Comparison of ENCODE assay signal across 15 cellular contexts in the genomic region with DNA sequence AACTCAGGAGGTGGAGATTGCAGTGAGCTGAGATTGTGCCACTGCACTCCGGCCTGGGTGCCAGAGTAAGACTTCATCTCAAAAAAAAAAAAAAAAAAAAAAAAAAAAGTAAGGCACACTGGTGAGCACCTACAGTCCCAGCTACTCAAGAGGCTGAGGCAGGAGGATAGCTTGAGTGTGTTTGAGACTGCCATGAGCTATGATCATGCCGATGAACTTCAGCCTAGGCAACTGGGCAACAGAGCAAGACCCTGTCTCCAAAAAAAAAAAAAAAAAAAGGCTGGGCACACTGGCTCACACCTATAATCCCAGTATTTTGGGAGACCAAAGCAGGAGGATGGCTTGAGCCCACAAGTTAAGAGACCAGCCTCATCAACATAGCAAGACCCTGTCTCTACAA. TPM values are rescaled to one million over a fixed set of nuclear protein-coding genes. Genes with fewer than 3 reads are reported as not detected.
A peak's percentile ranks its signal among the peaks of the same experiment; 100 is the strongest.
DNase-seq lines count a peak whose midpoint lies in the region; ATAC-seq, FAIRE-seq and TF ChIP-seq lines count a peak whose summit lies in the region.
"Had no signal": no experiment of that assay in that cellular context is flagged by ENCODE, and none has a peak within 500 bp of the region (broad histone marks: within the 10 kb centered on the region; RNA-seq: fewer than 3 reads in every experiment).

No MANE protein-coding gene starts in this region.

- no peaks in the 10 kb centered on the region for H3K9me2 ChIP-seq in OCI-LY1 (ENCODE audit: low read depth, low read length)

- peaks cover 20% of the 10 kb centered on the region for H3K36me3 ChIP-seq in OCI-LY1 (ENCODE audit: insufficient read depth, low read length)
- peaks cover 20% of the 10 kb centered on the region; the same call in 2 of the 3 replicates for H3K36me3 ChIP-seq in K562 (ENCODE audit: control insufficient read depth, insufficient read depth, low read length)
- H3K36me3 ChIP-seq in vagina: no peaks in the 10 kb centered on the region

- no peak for FAIRE-seq in K562 (lab: Jason Lieb, UNC)

- H2AFZ ChIP-seq in OCI-LY1 (ENCODE audit: low read length) (no peak overlapping the region), K562 (ENCODE audit: low read depth, low read length) (no peak overlapping the region)

- H3K4me1 ChIP-seq in OCI-LY1 (ENCODE audit: insufficient read depth, low read length, severe bottlenecking): peaks cover 38% of the 10 kb centered on the region
- H3K4me1 ChIP-seq in K562 (replicated peaks in 1 of 2; ENCODE audit: control insufficient read depth in 2 of 2, insufficient read depth in 2 of 2, low read length in 2 of 2): no peaks in the 10 kb centered on the region; a peak in 2 of 5 replicates
- peaks cover 11% of the 10 kb centered on the region for H3K4me1 ChIP-seq in vagina

- H3K9me3 ChIP-seq in OCI-LY1 (ENCODE audit: low read length) (no peaks in the 10 kb centered on the region), K562 (replicated peaks; ENCODE audit: control insufficient read depth, insufficient read depth, low read depth, low read length) (no peaks in the 10 kb centered on the region; the same call in 1 of the 2 replicates), vagina (no peaks in the 10 kb centered on the region)

- TF ChIP-seq POLR2A in K562 (conservative IDR thresholded peaks at IDR 0.05) (no peak), vagina (IDR thresholded peaks at IDR 0.05) (no peak)

- H3K4me1 Mint-ChIP-seq in activated CD4-positive, alpha-beta memory T cell treated with anti-CD3 and anti-CD28 coated beads, Interleukin-2, amount 10 ng/mL, durations not matched to agents 7 days and 5 days: peaks cover 29% of the 10 kb centered on the region
- H3K4me1 Mint-ChIP-seq in activated CD4-positive, alpha-beta memory T cell treated with anti-CD3 and anti-CD28 coated beads for 36 hours (ENCODE audit: low read depth): peaks cover 28% of the 10 kb centered on the region
- H3K4me1 Mint-ChIP-seq in CD14-positive monocyte: peaks cover 9% of the 10 kb centered on the region
- H3K4me1 Mint-ChIP-seq: H9 had no signal

- H3K9ac ChIP-seq in OCI-LY1 (ENCODE audit: low read length) (no peak overlapping the region), K562 (ENCODE audit: insufficient read depth in 1 of 2, low read depth in 2 of 2, low read length in 2 of 2) (no peak overlapping the region)

- BruUV-seq in K562 (replicated peaks; lab: Mats Ljungman, UMichigan): no TSS peak

- TF ChIP-seq RAD21 in K562 (CRISPR knock-in tag; conservative IDR thresholded peaks at IDR 0.05 in 1 of 2, IDR thresholded peaks at IDR 0.05 in 1 of 2): no peak

- H3K9me3 Mint-ChIP-seq in activated CD4-positive, alpha-beta memory T cell treated with anti-CD3 and anti-CD28 coated beads, Interleukin-2, amount 10 ng/mL, durations not matched to agents 7 days and 5 days: no peaks in the 10 kb centered on the region
- no peaks in the 10 kb centered on the region for H3K9me3 Mint-ChIP-seq in activated CD4-positive, alpha-beta memory T cell treated with anti-CD3 and anti-CD28 coated beads for 36 hours
- peaks cover 2 to 3% (median 3%) of the 10 kb centered on the region in 7 donors for H3K9me3 Mint-ChIP-seq in CD14-positive monocyte

- no peaks in the 10 kb centered on the region for H3K27me3 Mint-ChIP-seq in activated CD4-positive, alpha-beta memory T cell treated with anti-CD3 and anti-CD28 coated beads, Interleukin-2, amount 10 ng/mL, durations not matched to agents 7 days and 5 days
- no peaks in the 10 kb centered on the region for H3K27me3 Mint-ChIP-seq in activated CD4-positive, alpha-beta memory T cell treated with anti-CD3 and anti-CD28 coated beads for 36 hours
- H3K27me3 Mint-ChIP-seq in CD14-positive monocyte (ENCODE audit: low read depth in 3 of 3): peaks cover 0 to 2% (median 0%) of the 10 kb centered on the region in 3 donors

- H3F3A ChIP-seq in OCI-LY1 (ENCODE audit: insufficient read depth, low read length): no peaks in the 10 kb centered on the region

- peak overlapping the region; percentile 32 for H3K27ac Mint-ChIP-seq in activated CD4-positive, alpha-beta memory T cell treated with anti-CD3 and anti-CD28 coated beads, Interleukin-2, amount 10 ng/mL, durations not matched to agents 7 days and 5 days
- no peak overlapping the region for H3K27ac Mint-ChIP-seq in activated CD4-positive, alpha-beta memory T cell treated with anti-CD3 and anti-CD28 coated beads for 36 hours
- H3K27ac Mint-ChIP-seq in CD14-positive monocyte: peak overlapping the region in 4 of 7 donors; percentile 15 to 58 (median 32)
- H3K27ac Mint-ChIP-seq: H9 had no signal

- in situ Hi-C loops in K562 (cut with MboI): no loop called here

- peaks cover 24% of the 10 kb centered on the region for H3K36me3 Mint-ChIP-seq in activated CD4-positive, alpha-beta memory T cell treated with anti-CD3 and anti-CD28 coated beads, Interleukin-2, amount 10 ng/mL, durations not matched to agents 7 days and 5 days (ENCODE audit: low read depth)
- H3K36me3 Mint-ChIP-seq in activated CD4-positive, alpha-beta memory T cell treated with anti-CD3 and anti-CD28 coated beads for 36 hours: peaks cover 3% of the 10 kb centered on the region
- H3K36me3 Mint-ChIP-seq in CD14-positive monocyte: peaks cover 14 to 45% of the 10 kb centered on the region in 2 donors

- 90% methylated on average over 1 of the region's 2 CpGs for WGBS in K562 (ENCODE audit: insufficient coverage, low coverage, missing lambda C conversion rate)

- H3K4me2 ChIP-seq in OCI-LY1 (ENCODE audit: low read length): no peak overlapping the region
- H3K4me2 ChIP-seq in K562 (ENCODE audit: insufficient read depth, low read length): no peak overlapping the region

- TF ChIP-seq EP300 in K562 (IDR thresholded peaks at IDR 0.05; ENCODE audit: low read length): no peak

- TF ChIP-seq CTCF in CD14-positive monocyte (IDR thresholded peaks at IDR 0.05): no peak
- TF ChIP-seq CTCF in OCI-LY1 (IDR thresholded peaks at IDR 0.05; ENCODE audit: low read length): no peak
- TF ChIP-seq CTCF in K562 (IDR thresholded peaks at IDR 0.05 in 2 of 3, conservative IDR thresholded peaks at IDR 0.05 in 1 of 3; ENCODE audit: insufficient read depth in 2 of 3, low read depth in 1 of 3, low read length in 3 of 3): no peak
- TF ChIP-seq CTCF in vagina (IDR thresholded peaks at IDR 0.05): no peak

- no peaks in the 10 kb centered on the region for H3K9me1 ChIP-seq in K562 (ENCODE audit: control insufficient read depth, insufficient read depth, low read length)

- intact Hi-C loops in activated CD4-positive, alpha-beta memory T cell treated with anti-CD3 and anti-CD28 coated beads for 36 hours (cut with micrococcal nuclease): no loop called here
- intact Hi-C loops in CD14-positive monocyte (cut with micrococcal nuclease): no loop called here
- intact Hi-C loops in K562 (cut with micrococcal nuclease): no loop called here
- intact Hi-C loops in vagina (cut with DNase I): no loop called here

- CTCF ChIA-PET in activated CD4-positive, alpha-beta memory T cell treated with anti-CD3 and anti-CD28 coated beads, Interleukin-2, amount 10 ng/mL, durations not matched to agents 7 days and 5 days (lab: Charles Lee): interaction anchor here (0.6 to 2.0 kb wide), 8 partner anchors 19 to 329 kb away, joined by 3 to 8 read pairs (median 4); a partner anchor contains a TSS
- CTCF ChIA-PET in activated CD4-positive, alpha-beta memory T cell treated with anti-CD3 and anti-CD28 coated beads for 36 hours (lab: Charles Lee): interaction anchor here (1.0 kb wide), 1 partner anchor 539 kb away, joined by 3 read pairs; no protein-coding TSS in a partner anchor
- CTCF ChIA-PET in K562 (lab: Yijun Ruan, JAX; ENCODE audit: low intra/inter-chr PET ratio): no interaction called here

- no peak overlapping the region for H3K4me3 ChIP-seq in OCI-LY1 (ENCODE audit: low read depth, low read length, poor library complexity, severe bottlenecking)
- H3K4me3 ChIP-seq in K562: no peak overlapping the region
- no peak overlapping the region for H3K4me3 ChIP-seq in vagina

- peaks cover 72% of the 10 kb centered on the region for H3K79me2 ChIP-seq in OCI-LY1 (ENCODE audit: insufficient read depth, low read length)
- peaks cover 74% of the 10 kb centered on the region for H3K79me2 ChIP-seq in K562 (ENCODE audit: control insufficient read depth, insufficient read depth, low read length)

- no peak for DNase-seq in activated CD4-positive, alpha-beta memory T cell treated with anti-CD3 and anti-CD28 coated beads, Interleukin-2, amount 10 ng/mL, durations not matched to agents 7 days and 5 days
- no peak for DNase-seq in activated CD4-positive, alpha-beta memory T cell treated with anti-CD3 and anti-CD28 coated beads for 36 hours
- no peak for DNase-seq in CD14-positive monocyte (ENCODE audit: low spot score)
- DNase-seq in K562 (ENCODE audit: extremely low read depth in 1 of 4, low spot score in 3 of 4): no peak
- DNase-seq in SKM-1 (lab: John Stamatoyannopoulos, UW; ENCODE audit: unreplicated experiment): no peak
- no peak for DNase-seq in vagina (ENCODE audit: extremely low spot score in 2 of 2)
- no peak for DNase-seq in T-helper 1 cell
- DNase-seq: C1 segment of cervical spinal cord, Calu3, H9, NCI-H1048, NCI-H2227 treated with DMSO at 0.1 percent for 48 hours, NCI-H524 treated with DMSO at 0.1 percent for 48 hours had no signal

- H3K27ac ChIP-seq in OCI-LY1 (ENCODE audit: low read depth, low read length, poor library complexity, severe bottlenecking) (peak overlapping the region; percentile 85), K562 (ENCODE audit: extremely low read depth, low read depth, low read length) (no peak overlapping the region), vagina (no peak overlapping the region)
- H3K27ac ChIP-seq: RWPE1 had no signal

- H3K27me3 ChIP-seq in OCI-LY1 (ENCODE audit: insufficient read depth, low read length): no peaks in the 10 kb centered on the region
- H3K27me3 ChIP-seq in K562 (ENCODE audit: control insufficient read depth in 2 of 2, insufficient read depth in 2 of 2, low read length in 2 of 2): no peaks in the 10 kb centered on the region
- no peaks in the 10 kb centered on the region for H3K27me3 ChIP-seq in vagina

- POLR2A ChIA-PET in activated CD4-positive, alpha-beta memory T cell treated with anti-CD3 and anti-CD28 coated beads, Interleukin-2, amount 10 ng/mL, durations not matched to agents 7 days and 5 days (lab: Charles Lee): interaction anchor here (0.7 to 3.0 kb wide), 2 partner anchors 20 to 366 kb away, joined by 3 to 12 read pairs; a partner anchor contains a TSS
- POLR2A ChIA-PET in activated CD4-positive, alpha-beta memory T cell treated with anti-CD3 and anti-CD28 coated beads for 36 hours (lab: Charles Lee): no interaction called here
- POLR2A ChIA-PET in K562 (lab: Yijun Ruan, JAX): interaction anchor here (0.6 kb wide), 1 partner anchor 9 kb away, joined by 3 read pairs; no protein-coding TSS in a partner anchor

- no peaks in the 10 kb centered on the region for H4K20me1 ChIP-seq in OCI-LY1 (ENCODE audit: insufficient read depth, low read length)
- H4K20me1 ChIP-seq in K562 (replicated peaks; ENCODE audit: control insufficient read depth, insufficient read depth, low read length): no peaks in the 10 kb centered on the region

- H3K4me3 Mint-ChIP-seq in activated CD4-positive, alpha-beta memory T cell treated with anti-CD3 and anti-CD28 coated beads, Interleukin-2, amount 10 ng/mL, durations not matched to agents 7 days and 5 days: no peak overlapping the region
- H3K4me3 Mint-ChIP-seq in activated CD4-positive, alpha-beta memory T cell treated with anti-CD3 and anti-CD28 coated beads for 36 hours: no peak overlapping the region
- no peak overlapping the region for H3K4me3 Mint-ChIP-seq in CD14-positive monocyte
- H3K4me3 Mint-ChIP-seq: H9 had no signal

- no peak for ATAC-seq in K562

RNA-seq across cellular contexts. Expression of a gene that starts 20.3 kb away (rescaled TPM):
- 10 to 100 TPM; 46.5 to 50.5 TPM for total RNA-seq in activated CD4-positive, alpha-beta memory T cell treated with anti-CD3 and anti-CD28 coated beads, Interleukin-2, amount 10 ng/mL, durations not matched to agents 7 days and 5 days
- 10 to 100 TPM; 52.9 to 53.5 TPM for total RNA-seq in activated CD4-positive, alpha-beta memory T cell treated with anti-CD3 and anti-CD28 coated beads for 36 hours
- 10 to 100 TPM; 14.8 to 19.1 TPM for polyA plus RNA-seq in CD14-positive monocyte
- total RNA-seq in K562 (2011; cell fraction: chromatin; rRNA removed; ENCODE audit: low replicate concordance): 63.6 and 136 TPM in 2 replicates
- 26.2 and 34.3 TPM in 2 replicates for total RNA-seq in K562 (2011; cell fraction: nucleolus; rRNA removed)
- 68.0 and 110 TPM in 2 replicates for total RNA-seq in K562 (2011; cell fraction: nucleoplasm; rRNA removed)
- total RNA-seq in K562 (2014; rRNA removed): 28.5 and 33.3 TPM in 2 replicates
- 51.7 and 52.3 TPM in 2 replicates for total RNA-seq in K562 (2014; rRNA removed; fragmentation: Illumina TruSeq; extraction: Trizol)
- 41.6 and 49.2 TPM in 2 replicates for total RNA-seq in K562 (2015; rRNA removed; fragmentation: Illumina TruSeq; extraction: Trizol)
- 44.8 and 46.3 TPM in 2 replicates for total RNA-seq in K562 (2021)
- polyA plus RNA-seq in K562 (2011; rRNA removed): 31.1 and 33.5 TPM in 2 replicates
- polyA plus RNA-seq in K562 (2011; cell fraction: cytosol; rRNA removed): 7.2 and 16.6 TPM in 2 replicates
- polyA plus RNA-seq in K562 (2011; cell fraction: nucleus; rRNA removed): 35.3 and 51.1 TPM in 2 replicates
- 21.9 and 25.1 TPM in 2 replicates for polyA plus RNA-seq in K562 (2012)
- 37.6 and 43.7 TPM in 2 replicates for polyA plus RNA-seq in K562 (2014; fragmentation: Illumina TruSeq; extraction: Trizol)
- polyA plus RNA-seq in K562 (2014; fragmentation: Nextera tagmentation; extraction: Ambion mirVana): 10 to 100 TPM; 14.9 to 23.6 TPM
- polyA plus RNA-seq in K562 (2014; rRNA removed): 34.0 and 36.8 TPM in 2 replicates
- polyA minus RNA-seq in K562 (2011; rRNA and poly(A)+ RNA removed): 47.1 and 79.1 TPM in 2 replicates
- 20.4 and 21.0 TPM in 2 replicates for polyA minus RNA-seq in K562 (2011; cell fraction: cytosol; rRNA and poly(A)+ RNA removed)
- polyA minus RNA-seq in K562 (2011; cell fraction: nucleus; rRNA and poly(A)+ RNA removed): 22.8 and 45.4 TPM in 2 replicates
- total RNA-seq in vagina: 42.2 TPM

RNA-seq across cellular contexts. Expression of a gene that starts 36.2 kb away (rescaled TPM):
- 10 to 100 TPM; 19.5 to 27.2 TPM for total RNA-seq in activated CD4-positive, alpha-beta memory T cell treated with anti-CD3 and anti-CD28 coated beads, Interleukin-2, amount 10 ng/mL, durations not matched to agents 7 days and 5 days
- total RNA-seq in activated CD4-positive, alpha-beta memory T cell treated with anti-CD3 and anti-CD28 coated beads for 36 hours: 10 to 100 TPM; 12.7 to 15.6 TPM
- polyA plus RNA-seq in CD14-positive monocyte (1 to 10 TPM; 6.0 to 6.4 TPM), K562 (2011; rRNA removed) (21.7 and 24.6 TPM in 2 replicates), K562 (2014; fragmentation: Illumina TruSeq; extraction: Trizol) (24.8 and 25.1 TPM in 2 replicates), K562 (2014; fragmentation: Nextera tagmentation; extraction: Ambion mirVana) (1 to 10 TPM; 5.0 to 6.5 TPM), K562 (2014; rRNA removed) (16.8 and 20.2 TPM in 2 replicates)
- total RNA-seq in K562 (2011; cell fraction: chromatin; rRNA removed; ENCODE audit: low replicate concordance): 84.4 and 88.6 TPM in 2 replicates
- 41.8 and 47.2 TPM in 2 replicates for total RNA-seq in K562 (2011; cell fraction: nucleolus; rRNA removed)
- 67.8 and 84.8 TPM in 2 replicates for total RNA-seq in K562 (2011; cell fraction: nucleoplasm; rRNA removed)
- total RNA-seq in K562 (2014; rRNA removed) (19.5 and 29.8 TPM in 2 replicates), K562 (2014; rRNA removed; fragmentation: Illumina TruSeq; extraction: Trizol) (20.1 and 23.1 TPM in 2 replicates), K562 (2015; rRNA removed; fragmentation: Illumina TruSeq; extraction: Trizol) (20.8 and 21.8 TPM in 2 replicates), K562 (2021) (20.5 and 21.1 TPM in 2 replicates), vagina (52.1 TPM)
- 21.5 and 22.3 TPM in 2 replicates for polyA plus RNA-seq in K562 (2011; cell fraction: cytosol; rRNA removed)
- 27.9 and 29.2 TPM in 2 replicates for polyA plus RNA-seq in K562 (2011; cell fraction: nucleus; rRNA removed)
- polyA plus RNA-seq in K562 (2012): 16.4 and 19.9 TPM in 2 replicates
- 24.4 and 25.1 TPM in 2 replicates for polyA minus RNA-seq in K562 (2011; rRNA and poly(A)+ RNA removed)
- 11.6 and 18.0 TPM in 2 replicates for polyA minus RNA-seq in K562 (2011; cell fraction: cytosol; rRNA and poly(A)+ RNA removed)
- 14.3 and 22.0 TPM in 2 replicates for polyA minus RNA-seq in K562 (2011; cell fraction: nucleus; rRNA and poly(A)+ RNA removed)
